ENCODE assay signal across 8 cellular contexts in the genomic region with DNA sequence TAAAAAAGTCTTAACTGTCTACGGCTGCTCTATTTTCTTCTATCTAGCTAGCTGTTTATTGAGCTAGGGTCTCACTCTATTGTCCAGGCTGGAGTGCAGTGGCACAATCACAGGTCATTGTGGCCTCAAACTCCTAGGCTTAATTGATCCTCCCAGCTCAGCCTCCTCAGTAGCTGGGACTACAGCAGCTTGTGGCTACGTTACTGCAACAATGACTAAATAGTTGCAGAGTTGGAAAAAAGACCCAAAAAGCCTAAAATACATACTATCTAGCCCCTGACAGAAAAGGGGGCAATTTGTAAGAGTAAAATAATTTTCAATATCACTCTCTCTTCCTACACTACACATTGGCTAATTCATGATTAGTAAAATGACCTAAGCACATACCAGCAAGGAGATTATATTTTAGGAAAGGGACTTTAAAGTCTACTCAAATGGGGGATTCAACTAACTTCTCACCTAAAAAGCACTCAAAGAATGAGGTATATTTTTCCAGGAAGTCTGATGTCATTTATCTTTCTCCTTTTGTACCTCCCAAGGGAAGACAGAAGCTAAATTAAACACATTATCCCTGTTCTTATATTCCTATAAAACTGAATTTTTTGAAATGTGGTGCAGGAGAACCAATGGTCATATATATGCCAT.
DNase-seq lines count a peak whose midpoint lies in the region; ATAC-seq and TF ChIP-seq lines count a peak whose summit lies in the region.

No MANE protein-coding gene starts in this region.

- intact Hi-C loops in ovary (cut with DNase I) = loop anchor here (2.0 to 10.0 kb wide), 3 partner anchors 109 to 351 kb away; no protein-coding TSS in a partner anchor
- intact Hi-C loops in OCI-LY7 (cut with micrococcal nuclease; ENCODE audit: unreplicated experiment) = loop anchor here (2.0 to 5.0 kb wide), 3 partner anchors 76 to 347 kb away; a partner anchor contains a TSS

- TF ChIP-seq CTCF in RWPE2 (IDR thresholded peaks at IDR 0.05; ENCODE audit: poor library complexity, severe bottlenecking) (no peak), ovary (IDR thresholded peaks at IDR 0.05) (no peak), OCI-LY7 (conservative IDR thresholded peaks at IDR 0.05; ENCODE audit: low read length) (no peak)

- H3K4me1 ChIP-seq in RWPE2 (ENCODE audit: insufficient read depth, poor library complexity, severe bottlenecking) (peaks cover 36% of the 10 kb centered on the region), endocrine pancreas (ENCODE audit: control insufficient read depth, insufficient read depth, low read length) (peaks cover 11% of the 10 kb centered on the region), ovary (ENCODE audit: insufficient read depth) (peaks cover 2% of the 10 kb centered on the region), OCI-LY7 (ENCODE audit: insufficient read depth, low read length, poor library complexity, severe bottlenecking) (peaks cover 35% of the 10 kb centered on the region)

- TF ChIP-seq EP300 in ovary (IDR thresholded peaks at IDR 0.05) = no peak

- H2AFZ ChIP-seq in OCI-LY7 (ENCODE audit: low read length) = no peak overlapping the region

- TF ChIP-seq POLR2A in ovary (IDR thresholded peaks at IDR 0.05) = no peak

- H3K27ac ChIP-seq in RWPE2 (ENCODE audit: poor library complexity, severe bottlenecking) = peak overlapping the region; percentile 98
- H3K27ac ChIP-seq in ovary = peak overlapping the region; percentile 33 to 52
- no peak overlapping the region for H3K27ac ChIP-seq in OCI-LY7 (ENCODE audit: low read depth, low read length, poor library complexity, severe bottlenecking)

- ATAC-seq in RWPE2 (ENCODE audit: low read depth) (no peak), GM21786 (IDR thresholded peaks at IDR 0.05; ENCODE audit: unreplicated experiment) (no peak)

- H3K27me3 ChIP-seq in RWPE2 (ENCODE audit: insufficient read depth, poor library complexity, severe bottlenecking) (no peaks in the 10 kb centered on the region), endocrine pancreas (ENCODE audit: control insufficient read depth, insufficient read depth, low read length) (no peaks in the 10 kb centered on the region), ovary (no peaks in the 10 kb centered on the region)

- peak; percentile 49 for DNase-seq in CD1c-positive myeloid dendritic cell (ENCODE audit: extremely low spot score)
- DNase-seq in RWPE2 (ENCODE audit: low spot score) = no peak
- no peak for DNase-seq in ovary
- DNase-seq in H4 (ENCODE audit: low spot score) = no peak
- no peak for DNase-seq in NCI-H774 (lab: John Stamatoyannopoulos, UW)
- DNase-seq in OCI-LY7 (ENCODE audit: low spot score) = no peak

- CTCF ChIA-PET in OCI-LY7 (lab: Charles Lee; ENCODE audit: unreplicated experiment) = interaction anchor here (1.0 to 4.6 kb wide), 3 partner anchors 39 to 110 kb away, joined by 3 to 22 read pairs (median 3); no protein-coding TSS in a partner anchor

- POLR2A ChIA-PET in OCI-LY7 (lab: Charles Lee) = interaction anchor here (1.3 to 3.2 kb wide), 4 partner anchors 10 to 110 kb away, joined by 3 to 15 read pairs (median 5); no protein-coding TSS in a partner anchor

- H3K9me3 ChIP-seq in RWPE2 (ENCODE audit: severe bottlenecking) (no peaks in the 10 kb centered on the region), endocrine pancreas (ENCODE audit: control insufficient read depth, low read length) (no peaks in the 10 kb centered on the region), ovary (no peaks in the 10 kb centered on the region), OCI-LY7 (ENCODE audit: low read length) (no peaks in the 10 kb centered on the region)

- H3K4me2 ChIP-seq in OCI-LY7 (ENCODE audit: low read length) = no peak overlapping the region

- H3K9me2 ChIP-seq in OCI-LY7 (ENCODE audit: insufficient read depth, low read length) = no peaks in the 10 kb centered on the region

- WGBS in ovary, 3 donors = 85 to 89% (median 86%) methylated on average over 2 of the region's 2 CpGs

- H3K36me3 ChIP-seq in RWPE2 (ENCODE audit: low read depth) (peaks cover 87% of the 10 kb centered on the region), endocrine pancreas (ENCODE audit: control insufficient read depth, insufficient read depth, low read length) (no peaks in the 10 kb centered on the region), ovary (no peaks in the 10 kb centered on the region), OCI-LY7 (ENCODE audit: insufficient read depth, low read length) (peaks cover 91% of the 10 kb centered on the region)

- H3K9ac ChIP-seq in endocrine pancreas (ENCODE audit: control insufficient read depth, insufficient read depth, low read length) = no peak overlapping the region

- BruUV-seq in OCI-LY7 (replicated peaks; lab: Mats Ljungman, UMichigan) = no TSS peak

- H3K79me2 ChIP-seq in OCI-LY7 (ENCODE audit: insufficient read depth, low read depth, low read length) = peaks cover 44% of the 10 kb centered on the region

- H4K20me1 ChIP-seq in OCI-LY7 (ENCODE audit: insufficient read depth, low read length) = no peaks in the 10 kb centered on the region

- H3K4me3 ChIP-seq in RWPE2 (ENCODE audit: severe bottlenecking) (no peak overlapping the region), endocrine pancreas (ENCODE audit: control insufficient read depth, insufficient read depth, low read length) (peak overlapping the region; percentile 20), ovary (no peak overlapping the region), OCI-LY7 (ENCODE audit: low read depth, low read length, poor library complexity, severe bottlenecking) (no peak overlapping the region)
